18 cellular contexts compared by ENCODE assay signal in the genomic region with DNA sequence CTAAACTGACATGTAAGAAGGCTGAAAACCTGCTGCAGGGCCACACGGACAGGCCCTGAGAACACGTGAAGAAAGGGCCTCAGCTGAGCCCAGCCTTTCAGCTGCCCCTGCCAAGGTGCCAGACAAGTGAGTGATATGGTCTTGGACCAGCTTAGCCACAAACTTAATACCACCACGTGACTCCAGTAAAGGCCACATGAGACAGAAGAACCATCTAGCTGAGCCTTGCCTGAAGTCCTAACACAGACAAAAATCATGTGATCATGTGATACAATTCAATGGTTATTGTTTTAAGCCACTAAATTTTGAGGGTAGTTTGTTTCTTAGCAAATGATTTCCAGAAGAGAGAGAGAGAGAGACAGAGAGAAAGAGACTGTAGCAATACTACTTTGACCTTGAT.
"Had no signal": no experiment of that assay in that cellular context is flagged by ENCODE, and none has a peak within 500 bp of the region (broad histone marks: within the 10 kb centered on the region; RNA-seq: fewer than 3 reads in every experiment).

No MANE protein-coding gene starts in this region.

- H3K9me3 ChIP-seq: uterus had no signal

- ATAC-seq: activated naive CD4-positive, alpha-beta T cell treated with anti-CD3 and anti-CD28 coated beads, Interleukin-2, amount 50 U/mL, for 72 hours; activated T-cell treated with anti-CD3 and anti-CD28 coated beads, Interleukin-2, amount 50 U/mL, for 72 hours; gastroesophageal sphincter; natural killer cell treated with Interleukin-12 subunit alpha and Interleukin-12 subunit beta and Interleukin-15 and Interleukin-18, amount 100 ng/mL, for 72 hours had no signal

- H3K4me3 ChIP-seq: dorsolateral prefrontal cortex, gastroesophageal sphincter, mucosa of descending colon, right atrium auricular region, spleen, tibial nerve, uterus had no signal

- H3K27me3 ChIP-seq: dorsolateral prefrontal cortex, gastroesophageal sphincter, right atrium auricular region, spleen, tibial nerve, uterus had no signal

- H3K27ac ChIP-seq: right atrium auricular region had no signal

- H3K27me3 Mint-ChIP-seq: natural killer cell treated with Interleukin-12 subunit alpha and Interleukin-12 subunit beta and Interleukin-15 and Interleukin-18, amount 100 ng/mL, for 72 hours had no signal

- DNase-seq: activated CD4-positive, alpha-beta T cell treated with anti-CD3 and anti-CD28 coated beads for 4 hours; activated CD4-positive, alpha-beta T cell treated with anti-CD3 and anti-CD28 coated beads, Interleukin-2, amount 50 U/mL, for 4 hours; activated naive CD4-positive, alpha-beta T cell; activated T-cell treated with anti-CD3 and anti-CD28 coated beads for 4 hours; activated T-cell treated with anti-CD3 and anti-CD28 coated beads, Interleukin-2, amount 50 U/mL, for 72 hours; dorsolateral prefrontal cortex; effector memory CD4-positive, alpha-beta T cell; hypothalamus; mesendoderm; mucosa of descending colon; spleen; stimulated activated naive CD4-positive, alpha-beta T cell; uterus had no signal

- H3K27ac Mint-ChIP-seq: activated naive CD4-positive, alpha-beta T cell treated with anti-CD3 and anti-CD28 coated beads, Interleukin-2, amount 50 U/mL, for 72 hours; activated T-cell treated with anti-CD3 and anti-CD28 coated beads, Interleukin-2, amount 50 U/mL, for 72 hours; natural killer cell treated with Interleukin-12 subunit alpha and Interleukin-12 subunit beta and Interleukin-15 and Interleukin-18, amount 100 ng/mL, for 72 hours had no signal

- H3K4me3 Mint-ChIP-seq: activated T-cell treated with anti-CD3 and anti-CD28 coated beads, Interleukin-2, amount 50 U/mL, for 72 hours; natural killer cell treated with Interleukin-12 subunit alpha and Interleukin-12 subunit beta and Interleukin-15 and Interleukin-18, amount 100 ng/mL, for 72 hours had no signal

- H3K36me3 ChIP-seq: gastroesophageal sphincter, right atrium auricular region, spleen, tibial nerve, uterus had no signal

- H3K4me1 ChIP-seq: right atrium auricular region, uterus had no signal
